9 cellular contexts compared by ENCODE assay signal in genomic region chr11:35615911-35616900, GRCh38. TPM values are rescaled to one million over a fixed set of nuclear protein-coding genes. Genes with fewer than 3 reads are reported as not detected.
A peak's percentile ranks its signal among the peaks of the same experiment; 100 is the strongest.
DNase-seq lines count a peak whose midpoint lies in the region; ATAC-seq, FAIRE-seq and TF ChIP-seq lines count a peak whose summit lies in the region.
"Had no signal": no experiment of that assay in that cellular context is flagged by ENCODE, and none has a peak within 500 bp of the region (broad histone marks: within the 10 kb centered on the region; RNA-seq: fewer than 3 reads in every experiment).

No MANE protein-coding gene starts in this region.

- no peak for TF ChIP-seq EP300 in suprapubic skin (IDR thresholded peaks at IDR 0.05)

- TF ChIP-seq POLR2A in suprapubic skin (IDR thresholded peaks at IDR 0.05) = no peak

- no peaks in the 10 kb centered on the region for H3K9me3 ChIP-seq in suprapubic skin

- no peak overlapping the region for H3K4me3 ChIP-seq in suprapubic skin
- H3K4me3 ChIP-seq: SK-N-MC had no signal

- DNase-seq in CD1c-positive myeloid dendritic cell (ENCODE audit: extremely low spot score) (peak; percentile 77), GM19239 (ENCODE audit: insufficient read length, low spot score) (peak; percentile 28), NCI-H226 (peak; percentile 41), amniotic stem cell (lab: John Stamatoyannopoulos, UW) (peak; percentile 67), iPS-NIHi11 (ENCODE audit: low spot score) (peak; percentile 35), suprapubic skin (ENCODE audit: low spot score in 2 of 2) (no peak), COLO668 (lab: John Stamatoyannopoulos, UW; ENCODE audit: unreplicated experiment) (no peak)

- FAIRE-seq in GM19239 (lab: Jason Lieb, UNC) = peak; percentile 69

- TF ChIP-seq CTCF in suprapubic skin (IDR thresholded peaks at IDR 0.05) = peak; percentile 41 to 82

- H3K4me1 ChIP-seq in suprapubic skin = peaks cover 40% of the 10 kb centered on the region

- WGBS in suprapubic skin = 18% methylated on average over 8 of the region's 8 CpGs

- peaks cover 4% of the 10 kb centered on the region for H3K27me3 ChIP-seq in suprapubic skin

- no peak overlapping the region for H3K27ac ChIP-seq in suprapubic skin
- H3K27ac ChIP-seq: SK-N-MC had no signal

- no peaks in the 10 kb centered on the region for H3K36me3 ChIP-seq in suprapubic skin

- ATAC-seq in HG03565 (IDR thresholded peaks at IDR 0.05; ENCODE audit: unreplicated experiment) = no peak

RNA-seq across cellular contexts. Expression of gene FJX1, which starts 2.1 kb away (rescaled TPM):
- 10 to 100 TPM; 16.8 to 29.9 (median 22.9) TPM for total RNA-seq in suprapubic skin

RNA-seq across cellular contexts. Expression of gene TRIM44, which starts 46.4 kb away (rescaled TPM):
- total RNA-seq in suprapubic skin = 10 to 100 TPM; 21.3 to 55.7 (median 31.3) TPM

Comparison
In these comparisons a context has a peak if more than half of its experiments do, and no peak if none do; other contexts are left out.
1. DNase-seq: peak in CD1c-positive myeloid dendritic cell (single experiment), GM19239 (single experiment), NCI-H226 (single experiment), amniotic stem cell (single experiment) and iPS-NIHi11 (single experiment); none in suprapubic skin (0 of 2) and COLO668 (single experiment).